Comparison of ENCODE assay signal across 34 cellular contexts in genomic region chr7:10436302-10436701, GRCh38.
"Had no signal": no experiment of that assay in that cellular context is flagged by ENCODE, and none has a peak within 500 bp of the region (broad histone marks: within the 10 kb centered on the region; RNA-seq: fewer than 3 reads in every experiment).

No MANE protein-coding gene starts in this region.

- H3K9ac ChIP-seq: KMS-11 had no signal

- H3K9me3 ChIP-seq: MG63 had no signal

- H3K27me3 ChIP-seq: MG63 had no signal

- H3K27ac ChIP-seq: KMS-11 had no signal

- H3K4me3 ChIP-seq: MG63 had no signal

- DNase-seq: Karpas-422, Kasumi-1, MG63, MM.1S, MV-4-11, NCI-H1048, NCI-H1092, NCI-H1092 treated with DMSO at 0.1 percent for 48 hours, NCI-H1105, NCI-H1105 treated with DMSO at 0.1 percent for 48 hours, NCI-H1417, NCI-H1417 treated with DMSO at 0.1 percent for 48 hours, NCI-H1436, NCI-H1436 treated with DMSO at 0.1 percent for 48 hours, NCI-H146, NCI-H1694, NCI-H1694 treated with DMSO at 0.1 percent for 48 hours, NCI-H187, NCI-H187 treated with DMSO at 0.1 percent for 48 hours, NCI-H1930, NCI-H2029, NCI-H2029 treated with DMSO at 0.1 percent for 48 hours, NCI-H2081, NCI-H2081 treated with DMSO at 0.1 percent for 48 hours, NCI-H2107, NCI-H2171, NCI-H2171 treated with DMSO at 0.1 percent for 48 hours, NCI-H2227 treated with DMSO at 0.1 percent for 48 hours, NCI-H226, NCI-H345, NCI-H446, NCI-H446 treated with DMSO at 0.1 percent for 48 hours, NCI-H510A had no signal

- H3K36me3 ChIP-seq: MG63 had no signal

- H3K4me2 ChIP-seq: KMS-11 had no signal
